1 cellular context compared by ENCODE assay signal in the genomic region with DNA sequence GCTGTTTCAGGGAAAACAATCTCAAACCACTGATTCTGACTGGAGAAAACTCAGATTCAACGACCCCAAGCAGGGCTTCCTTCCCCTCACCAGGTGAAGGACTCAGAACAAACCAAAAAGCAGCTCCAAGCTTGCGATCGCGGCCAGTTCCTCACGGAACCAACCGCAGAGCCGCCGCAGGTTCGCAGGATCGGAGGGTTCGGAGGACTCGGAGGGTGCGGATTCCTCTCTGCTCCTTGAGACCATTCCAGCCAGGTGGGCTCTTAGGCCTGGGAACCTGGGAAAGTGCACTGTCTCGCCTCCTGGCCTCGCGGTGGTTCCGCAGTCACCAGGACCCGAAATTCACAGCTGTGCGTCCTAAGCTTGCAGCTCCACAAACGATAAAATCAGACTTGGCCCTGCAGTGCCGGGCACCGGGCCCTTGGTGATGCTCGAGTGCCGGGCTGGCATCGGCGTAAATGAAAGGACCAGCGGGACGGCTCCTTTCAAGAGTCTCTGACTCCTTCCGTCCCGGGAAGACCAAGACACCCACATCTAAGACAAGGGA.
TF ChIP-seq lines count a peak whose summit lies in the region.

No MANE protein-coding gene starts in this region.

TF ChIP-seq in GM12878, 131 proteins besides CTCF, POLR2A, EP300 and RAD21 (continued from another document and continues in another):
- TF ChIP-seq, protein P1, sequence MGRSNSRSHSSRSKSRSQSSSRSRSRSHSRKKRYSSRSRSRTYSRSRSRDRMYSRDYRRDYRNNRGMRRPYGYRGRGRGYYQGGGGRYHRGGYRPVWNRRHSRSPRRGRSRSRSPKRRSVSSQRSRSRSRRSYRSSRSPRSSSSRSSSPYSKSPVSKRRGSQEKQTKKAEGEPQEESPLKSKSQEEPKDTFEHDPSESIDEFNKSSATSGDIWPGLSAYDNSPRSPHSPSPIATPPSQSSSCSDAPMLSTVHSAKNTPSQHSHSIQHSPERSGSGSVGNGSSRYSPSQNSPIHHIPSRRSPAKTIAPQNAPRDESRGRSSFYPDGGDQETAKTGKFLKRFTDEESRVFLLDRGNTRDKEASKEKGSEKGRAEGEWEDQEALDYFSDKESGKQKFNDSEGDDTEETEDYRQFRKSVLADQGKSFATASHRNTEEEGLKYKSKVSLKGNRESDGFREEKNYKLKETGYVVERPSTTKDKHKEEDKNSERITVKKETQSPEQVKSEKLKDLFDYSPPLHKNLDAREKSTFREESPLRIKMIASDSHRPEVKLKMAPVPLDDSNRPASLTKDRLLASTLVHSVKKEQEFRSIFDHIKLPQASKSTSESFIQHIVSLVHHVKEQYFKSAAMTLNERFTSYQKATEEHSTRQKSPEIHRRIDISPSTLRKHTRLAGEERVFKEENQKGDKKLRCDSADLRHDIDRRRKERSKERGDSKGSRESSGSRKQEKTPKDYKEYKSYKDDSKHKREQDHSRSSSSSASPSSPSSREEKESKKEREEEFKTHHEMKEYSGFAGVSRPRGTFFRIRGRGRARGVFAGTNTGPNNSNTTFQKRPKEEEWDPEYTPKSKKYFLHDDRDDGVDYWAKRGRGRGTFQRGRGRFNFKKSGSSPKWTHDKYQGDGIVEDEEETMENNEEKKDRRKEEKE (IDR thresholded peaks at IDR 0.05), result no peak
- TF ChIP-seq, protein P2, sequence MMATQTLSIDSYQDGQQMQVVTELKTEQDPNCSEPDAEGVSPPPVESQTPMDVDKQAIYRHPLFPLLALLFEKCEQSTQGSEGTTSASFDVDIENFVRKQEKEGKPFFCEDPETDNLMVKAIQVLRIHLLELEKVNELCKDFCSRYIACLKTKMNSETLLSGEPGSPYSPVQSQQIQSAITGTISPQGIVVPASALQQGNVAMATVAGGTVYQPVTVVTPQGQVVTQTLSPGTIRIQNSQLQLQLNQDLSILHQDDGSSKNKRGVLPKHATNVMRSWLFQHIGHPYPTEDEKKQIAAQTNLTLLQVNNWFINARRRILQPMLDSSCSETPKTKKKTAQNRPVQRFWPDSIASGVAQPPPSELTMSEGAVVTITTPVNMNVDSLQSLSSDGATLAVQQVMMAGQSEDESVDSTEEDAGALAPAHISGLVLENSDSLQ (IDR thresholded peaks at IDR 0.05), result no peak
- TF ChIP-seq TARDBP (IDR thresholded peaks at IDR 0.05; ENCODE audit: borderline replicate concordance), result no peak
- TF ChIP-seq, protein P3, sequence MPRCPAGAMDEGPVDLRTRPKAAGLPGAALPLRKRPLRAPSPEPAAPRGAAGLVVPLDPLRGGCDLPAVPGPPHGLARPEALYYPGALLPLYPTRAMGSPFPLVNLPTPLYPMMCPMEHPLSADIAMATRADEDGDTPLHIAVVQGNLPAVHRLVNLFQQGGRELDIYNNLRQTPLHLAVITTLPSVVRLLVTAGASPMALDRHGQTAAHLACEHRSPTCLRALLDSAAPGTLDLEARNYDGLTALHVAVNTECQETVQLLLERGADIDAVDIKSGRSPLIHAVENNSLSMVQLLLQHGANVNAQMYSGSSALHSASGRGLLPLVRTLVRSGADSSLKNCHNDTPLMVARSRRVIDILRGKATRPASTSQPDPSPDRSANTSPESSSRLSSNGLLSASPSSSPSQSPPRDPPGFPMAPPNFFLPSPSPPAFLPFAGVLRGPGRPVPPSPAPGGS (IDR thresholded peaks at IDR 0.05; ENCODE audit: borderline replicate concordance, insufficient read depth, low read depth, low read length, poor library complexity, severe bottlenecking), result no peak
- TF ChIP-seq, protein P4, sequence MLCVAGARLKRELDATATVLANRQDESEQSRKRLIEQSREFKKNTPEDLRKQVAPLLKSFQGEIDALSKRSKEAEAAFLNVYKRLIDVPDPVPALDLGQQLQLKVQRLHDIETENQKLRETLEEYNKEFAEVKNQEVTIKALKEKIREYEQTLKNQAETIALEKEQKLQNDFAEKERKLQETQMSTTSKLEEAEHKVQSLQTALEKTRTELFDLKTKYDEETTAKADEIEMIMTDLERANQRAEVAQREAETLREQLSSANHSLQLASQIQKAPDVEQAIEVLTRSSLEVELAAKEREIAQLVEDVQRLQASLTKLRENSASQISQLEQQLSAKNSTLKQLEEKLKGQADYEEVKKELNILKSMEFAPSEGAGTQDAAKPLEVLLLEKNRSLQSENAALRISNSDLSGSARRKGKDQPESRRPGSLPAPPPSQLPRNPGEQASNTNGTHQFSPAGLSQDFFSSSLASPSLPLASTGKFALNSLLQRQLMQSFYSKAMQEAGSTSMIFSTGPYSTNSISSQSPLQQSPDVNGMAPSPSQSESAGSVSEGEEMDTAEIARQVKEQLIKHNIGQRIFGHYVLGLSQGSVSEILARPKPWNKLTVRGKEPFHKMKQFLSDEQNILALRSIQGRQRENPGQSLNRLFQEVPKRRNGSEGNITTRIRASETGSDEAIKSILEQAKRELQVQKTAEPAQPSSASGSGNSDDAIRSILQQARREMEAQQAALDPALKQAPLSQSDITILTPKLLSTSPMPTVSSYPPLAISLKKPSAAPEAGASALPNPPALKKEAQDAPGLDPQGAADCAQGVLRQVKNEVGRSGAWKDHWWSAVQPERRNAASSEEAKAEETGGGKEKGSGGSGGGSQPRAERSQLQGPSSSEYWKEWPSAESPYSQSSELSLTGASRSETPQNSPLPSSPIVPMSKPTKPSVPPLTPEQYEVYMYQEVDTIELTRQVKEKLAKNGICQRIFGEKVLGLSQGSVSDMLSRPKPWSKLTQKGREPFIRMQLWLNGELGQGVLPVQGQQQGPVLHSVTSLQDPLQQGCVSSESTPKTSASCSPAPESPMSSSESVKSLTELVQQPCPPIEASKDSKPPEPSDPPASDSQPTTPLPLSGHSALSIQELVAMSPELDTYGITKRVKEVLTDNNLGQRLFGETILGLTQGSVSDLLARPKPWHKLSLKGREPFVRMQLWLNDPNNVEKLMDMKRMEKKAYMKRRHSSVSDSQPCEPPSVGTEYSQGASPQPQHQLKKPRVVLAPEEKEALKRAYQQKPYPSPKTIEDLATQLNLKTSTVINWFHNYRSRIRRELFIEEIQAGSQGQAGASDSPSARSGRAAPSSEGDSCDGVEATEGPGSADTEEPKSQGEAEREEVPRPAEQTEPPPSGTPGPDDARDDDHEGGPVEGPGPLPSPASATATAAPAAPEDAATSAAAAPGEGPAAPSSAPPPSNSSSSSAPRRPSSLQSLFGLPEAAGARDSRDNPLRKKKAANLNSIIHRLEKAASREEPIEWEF (IDR thresholded peaks at IDR 0.05; ENCODE audit: insufficient replicate concordance, low read depth, low read length), result no peak
- no peak for TF ChIP-seq KLF5 (IDR thresholded peaks at IDR 0.05; ENCODE audit: partially characterized antibody)
- TF ChIP-seq CBX5 (IDR thresholded peaks at IDR 0.05; ENCODE audit: low read depth), result no peak
- no peak for TF ChIP-seq ESRRA (IDR thresholded peaks at IDR 0.05; ENCODE audit: low read length)
- TF ChIP-seq, protein P5, sequence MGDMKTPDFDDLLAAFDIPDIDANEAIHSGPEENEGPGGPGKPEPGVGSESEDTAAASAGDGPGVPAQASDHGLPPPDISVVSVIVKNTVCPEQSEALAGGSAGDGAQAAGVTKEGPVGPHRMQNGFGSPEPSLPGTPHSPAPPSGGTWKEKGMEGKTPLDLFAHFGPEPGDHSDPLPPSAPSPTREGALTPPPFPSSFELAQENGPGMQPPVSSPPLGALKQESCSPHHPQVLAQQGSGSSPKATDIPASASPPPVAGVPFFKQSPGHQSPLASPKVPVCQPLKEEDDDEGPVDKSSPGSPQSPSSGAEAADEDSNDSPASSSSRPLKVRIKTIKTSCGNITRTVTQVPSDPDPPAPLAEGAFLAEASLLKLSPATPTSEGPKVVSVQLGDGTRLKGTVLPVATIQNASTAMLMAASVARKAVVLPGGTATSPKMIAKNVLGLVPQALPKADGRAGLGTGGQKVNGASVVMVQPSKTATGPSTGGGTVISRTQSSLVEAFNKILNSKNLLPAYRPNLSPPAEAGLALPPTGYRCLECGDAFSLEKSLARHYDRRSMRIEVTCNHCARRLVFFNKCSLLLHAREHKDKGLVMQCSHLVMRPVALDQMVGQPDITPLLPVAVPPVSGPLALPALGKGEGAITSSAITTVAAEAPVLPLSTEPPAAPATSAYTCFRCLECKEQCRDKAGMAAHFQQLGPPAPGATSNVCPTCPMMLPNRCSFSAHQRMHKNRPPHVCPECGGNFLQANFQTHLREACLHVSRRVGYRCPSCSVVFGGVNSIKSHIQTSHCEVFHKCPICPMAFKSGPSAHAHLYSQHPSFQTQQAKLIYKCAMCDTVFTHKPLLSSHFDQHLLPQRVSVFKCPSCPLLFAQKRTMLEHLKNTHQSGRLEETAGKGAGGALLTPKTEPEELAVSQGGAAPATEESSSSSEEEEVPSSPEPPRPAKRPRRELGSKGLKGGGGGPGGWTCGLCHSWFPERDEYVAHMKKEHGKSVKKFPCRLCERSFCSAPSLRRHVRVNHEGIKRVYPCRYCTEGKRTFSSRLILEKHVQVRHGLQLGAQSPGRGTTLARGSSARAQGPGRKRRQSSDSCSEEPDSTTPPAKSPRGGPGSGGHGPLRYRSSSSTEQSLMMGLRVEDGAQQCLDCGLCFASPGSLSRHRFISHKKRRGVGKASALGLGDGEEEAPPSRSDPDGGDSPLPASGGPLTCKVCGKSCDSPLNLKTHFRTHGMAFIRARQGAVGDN (IDR thresholded peaks at IDR 0.05), result no peak
- TF ChIP-seq, protein P6, sequence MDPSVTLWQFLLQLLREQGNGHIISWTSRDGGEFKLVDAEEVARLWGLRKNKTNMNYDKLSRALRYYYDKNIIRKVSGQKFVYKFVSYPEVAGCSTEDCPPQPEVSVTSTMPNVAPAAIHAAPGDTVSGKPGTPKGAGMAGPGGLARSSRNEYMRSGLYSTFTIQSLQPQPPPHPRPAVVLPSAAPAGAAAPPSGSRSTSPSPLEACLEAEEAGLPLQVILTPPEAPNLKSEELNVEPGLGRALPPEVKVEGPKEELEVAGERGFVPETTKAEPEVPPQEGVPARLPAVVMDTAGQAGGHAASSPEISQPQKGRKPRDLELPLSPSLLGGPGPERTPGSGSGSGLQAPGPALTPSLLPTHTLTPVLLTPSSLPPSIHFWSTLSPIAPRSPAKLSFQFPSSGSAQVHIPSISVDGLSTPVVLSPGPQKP (IDR thresholded peaks at IDR 0.05; ENCODE audit: low read depth, low read length), result no peak
- TF ChIP-seq CHD2 (IDR thresholded peaks at IDR 0.05; ENCODE audit: borderline replicate concordance, low read depth, low read length), result no peak
- no peak for TF ChIP-seq GABPA (IDR thresholded peaks at IDR 0.05; ENCODE audit: low read depth)
- TF ChIP-seq ZBED1 (IDR thresholded peaks at IDR 0.05; ENCODE audit: borderline replicate concordance), result no peak
- TF ChIP-seq NFIC (IDR thresholded peaks at IDR 0.05; ENCODE audit: low read depth, low read length), result no peak
- TF ChIP-seq CREM (IDR thresholded peaks at IDR 0.05; ENCODE audit: low read depth), result no peak
- TF ChIP-seq FOXM1 (IDR thresholded peaks at IDR 0.05; ENCODE audit: low read depth, low read length), result 0 out of 2 replicates have a peak, but pooled peaks have one; percentile 3
- no peak for TF ChIP-seq BHLHE40 (IDR thresholded peaks at IDR 0.05; ENCODE audit: borderline replicate concordance in 1 of 2, low read depth in 2 of 2, low read length in 1 of 2)
- no peak for TF ChIP-seq BRCA1 (IDR thresholded peaks at IDR 0.05; ENCODE audit: low read depth, low read length)
- TF ChIP-seq, protein P7, sequence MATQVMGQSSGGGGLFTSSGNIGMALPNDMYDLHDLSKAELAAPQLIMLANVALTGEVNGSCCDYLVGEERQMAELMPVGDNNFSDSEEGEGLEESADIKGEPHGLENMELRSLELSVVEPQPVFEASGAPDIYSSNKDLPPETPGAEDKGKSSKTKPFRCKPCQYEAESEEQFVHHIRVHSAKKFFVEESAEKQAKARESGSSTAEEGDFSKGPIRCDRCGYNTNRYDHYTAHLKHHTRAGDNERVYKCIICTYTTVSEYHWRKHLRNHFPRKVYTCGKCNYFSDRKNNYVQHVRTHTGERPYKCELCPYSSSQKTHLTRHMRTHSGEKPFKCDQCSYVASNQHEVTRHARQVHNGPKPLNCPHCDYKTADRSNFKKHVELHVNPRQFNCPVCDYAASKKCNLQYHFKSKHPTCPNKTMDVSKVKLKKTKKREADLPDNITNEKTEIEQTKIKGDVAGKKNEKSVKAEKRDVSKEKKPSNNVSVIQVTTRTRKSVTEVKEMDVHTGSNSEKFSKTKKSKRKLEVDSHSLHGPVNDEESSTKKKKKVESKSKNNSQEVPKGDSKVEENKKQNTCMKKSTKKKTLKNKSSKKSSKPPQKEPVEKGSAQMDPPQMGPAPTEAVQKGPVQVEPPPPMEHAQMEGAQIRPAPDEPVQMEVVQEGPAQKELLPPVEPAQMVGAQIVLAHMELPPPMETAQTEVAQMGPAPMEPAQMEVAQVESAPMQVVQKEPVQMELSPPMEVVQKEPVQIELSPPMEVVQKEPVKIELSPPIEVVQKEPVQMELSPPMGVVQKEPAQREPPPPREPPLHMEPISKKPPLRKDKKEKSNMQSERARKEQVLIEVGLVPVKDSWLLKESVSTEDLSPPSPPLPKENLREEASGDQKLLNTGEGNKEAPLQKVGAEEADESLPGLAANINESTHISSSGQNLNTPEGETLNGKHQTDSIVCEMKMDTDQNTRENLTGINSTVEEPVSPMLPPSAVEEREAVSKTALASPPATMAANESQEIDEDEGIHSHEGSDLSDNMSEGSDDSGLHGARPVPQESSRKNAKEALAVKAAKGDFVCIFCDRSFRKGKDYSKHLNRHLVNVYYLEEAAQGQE (IDR thresholded peaks at IDR 0.05; ENCODE audit: low read depth, low read length), result no peak
- TF ChIP-seq NBN (IDR thresholded peaks at IDR 0.05), result no peak
- TF ChIP-seq NR2F1 (conservative IDR thresholded peaks at IDR 0.05), result no peak
- 0 out of 2 replicates have a peak, but pooled peaks have one; percentile 25 for TF ChIP-seq TBL1XR1 (IDR thresholded peaks at IDR 0.05; ENCODE audit: low read depth, low read length)
- TF ChIP-seq WRNIP1 (IDR thresholded peaks at IDR 0.05; ENCODE audit: borderline replicate concordance, low read depth, low read length), result peak; percentile 63; the same call in 1 of the 2 replicates
- 0 out of 2 replicates have a peak, but pooled peaks have one; percentile 5 for TF ChIP-seq SPI1 (IDR thresholded peaks at IDR 0.05; ENCODE audit: borderline replicate concordance, insufficient read depth, low read depth, low read length)
- TF ChIP-seq BCL11A (IDR thresholded peaks at IDR 0.05; ENCODE audit: low read depth, low read length), result no peak
- TF ChIP-seq, protein P8, sequence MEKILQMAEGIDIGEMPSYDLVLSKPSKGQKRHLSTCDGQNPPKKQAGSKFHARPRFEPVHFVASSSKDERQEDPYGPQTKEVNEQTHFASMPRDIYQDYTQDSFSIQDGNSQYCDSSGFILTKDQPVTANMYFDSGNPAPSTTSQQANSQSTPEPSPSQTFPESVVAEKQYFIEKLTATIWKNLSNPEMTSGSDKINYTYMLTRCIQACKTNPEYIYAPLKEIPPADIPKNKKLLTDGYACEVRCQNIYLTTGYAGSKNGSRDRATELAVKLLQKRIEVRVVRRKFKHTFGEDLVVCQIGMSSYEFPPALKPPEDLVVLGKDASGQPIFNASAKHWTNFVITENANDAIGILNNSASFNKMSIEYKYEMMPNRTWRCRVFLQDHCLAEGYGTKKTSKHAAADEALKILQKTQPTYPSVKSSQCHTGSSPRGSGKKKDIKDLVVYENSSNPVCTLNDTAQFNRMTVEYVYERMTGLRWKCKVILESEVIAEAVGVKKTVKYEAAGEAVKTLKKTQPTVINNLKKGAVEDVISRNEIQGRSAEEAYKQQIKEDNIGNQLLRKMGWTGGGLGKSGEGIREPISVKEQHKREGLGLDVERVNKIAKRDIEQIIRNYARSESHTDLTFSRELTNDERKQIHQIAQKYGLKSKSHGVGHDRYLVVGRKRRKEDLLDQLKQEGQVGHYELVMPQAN (conservative IDR thresholded peaks at IDR 0.05), result no peak; the same call in 1 of the 2 replicates
- TF ChIP-seq, protein P9, sequence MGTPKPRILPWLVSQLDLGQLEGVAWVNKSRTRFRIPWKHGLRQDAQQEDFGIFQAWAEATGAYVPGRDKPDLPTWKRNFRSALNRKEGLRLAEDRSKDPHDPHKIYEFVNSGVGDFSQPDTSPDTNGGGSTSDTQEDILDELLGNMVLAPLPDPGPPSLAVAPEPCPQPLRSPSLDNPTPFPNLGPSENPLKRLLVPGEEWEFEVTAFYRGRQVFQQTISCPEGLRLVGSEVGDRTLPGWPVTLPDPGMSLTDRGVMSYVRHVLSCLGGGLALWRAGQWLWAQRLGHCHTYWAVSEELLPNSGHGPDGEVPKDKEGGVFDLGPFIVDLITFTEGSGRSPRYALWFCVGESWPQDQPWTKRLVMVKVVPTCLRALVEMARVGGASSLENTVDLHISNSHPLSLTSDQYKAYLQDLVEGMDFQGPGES (IDR thresholded peaks at IDR 0.05), result no peak
- no peak for TF ChIP-seq HDGF (IDR thresholded peaks at IDR 0.05)
